In the genomic region with DNA sequence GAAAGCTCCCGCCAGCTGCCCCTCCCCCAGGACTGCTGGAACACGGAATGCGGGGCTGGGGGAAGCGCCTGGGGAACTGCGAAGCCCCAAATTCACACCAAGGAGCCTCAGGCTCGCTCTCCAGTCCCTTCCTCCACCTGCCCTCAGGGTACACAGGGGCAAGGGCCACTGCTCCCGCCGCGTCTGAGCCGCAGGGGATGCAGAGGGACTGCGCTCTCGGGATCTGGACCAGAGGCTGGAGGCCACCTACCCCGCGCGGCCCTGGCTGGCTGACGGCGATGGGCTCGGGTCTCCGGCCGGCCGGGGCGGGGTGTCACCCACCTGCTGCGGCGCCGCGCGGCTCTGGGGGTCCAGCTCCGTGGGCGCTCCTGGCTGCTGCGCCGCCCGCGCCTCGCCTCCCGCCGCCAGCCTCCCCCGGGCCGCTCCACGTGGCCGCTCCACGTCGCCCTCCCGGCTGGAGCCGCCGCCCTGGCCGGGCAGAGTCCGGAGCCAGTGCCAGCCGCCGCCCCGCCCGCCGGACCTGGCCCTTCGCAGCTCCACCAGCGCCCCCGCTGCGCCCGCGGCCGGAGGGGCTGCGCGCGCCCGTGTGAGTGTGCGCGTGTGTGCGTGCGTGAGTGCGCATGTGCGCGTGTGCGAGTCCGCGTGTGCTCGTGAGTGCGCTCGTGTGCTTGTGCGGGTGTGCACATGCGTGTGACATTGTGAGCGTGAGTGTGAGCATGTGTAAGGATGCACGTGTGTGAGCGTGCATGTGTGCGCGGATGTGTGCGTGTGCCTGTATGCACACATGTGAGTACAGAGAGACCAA, we compare ENCODE assay signal across 8 cellular contexts. TPM values are rescaled to one million over a fixed set of nuclear protein-coding genes. Genes with fewer than 3 reads are reported as not detected.
DNase-seq lines count a peak whose midpoint lies in the region; ATAC-seq and TF ChIP-seq lines count a peak whose summit lies in the region.

A gene with protein sequence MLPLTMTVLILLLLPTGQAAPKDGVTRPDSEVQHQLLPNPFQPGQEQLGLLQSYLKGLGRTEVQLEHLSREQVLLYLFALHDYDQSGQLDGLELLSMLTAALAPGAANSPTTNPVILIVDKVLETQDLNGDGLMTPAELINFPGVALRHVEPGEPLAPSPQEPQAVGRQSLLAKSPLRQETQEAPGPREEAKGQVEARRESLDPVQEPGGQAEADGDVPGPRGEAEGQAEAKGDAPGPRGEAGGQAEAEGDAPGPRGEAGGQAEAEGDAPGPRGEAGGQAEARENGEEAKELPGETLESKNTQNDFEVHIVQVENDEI (minus strand): TSS at position 604 of the 805 bp plus-strand sequence. CDS start 14,762 bp downstream, outside the sequence.

- peak within 1 kb of the TSS; percentile 29 to 43 for H3K4me3 ChIP-seq in foreskin fibroblast (ENCODE audit: low read depth in 1 of 2, low read length in 2 of 2)

- H3K9me3 Mint-ChIP-seq in activated B cell treated with CpG ODN at 0.5 μM for 24 hours, result no peaks in the 10 kb centered on the region
- no peaks in the 10 kb centered on the region for H3K9me3 Mint-ChIP-seq in progenitor cell of endocrine pancreas (ENCODE audit: low read depth)

- H3K36me3 Mint-ChIP-seq in activated B cell treated with CpG ODN at 0.5 μM for 24 hours (ENCODE audit: low read depth) (no peaks in the 10 kb centered on the region), progenitor cell of endocrine pancreas (ENCODE audit: insufficient read depth) (no peaks in the 10 kb centered on the region)

- H3K4me3 Mint-ChIP-seq in activated B cell treated with CpG ODN at 0.5 μM for 24 hours (peak within 1 kb of the TSS; percentile 69), progenitor cell of endocrine pancreas (ENCODE audit: low read depth) (peak within 1 kb of the TSS; percentile 74)

- TF ChIP-seq CTCF in activated B cell treated with CpG ODN at 0.5 μM for 24 hours (IDR thresholded peaks at IDR 0.05) (no peak), foreskin fibroblast (IDR thresholded peaks at IDR 0.05; ENCODE audit: low read depth, low read length) (no peak), progenitor cell of endocrine pancreas (IDR thresholded peaks at IDR 0.05; ENCODE audit: unreplicated experiment) (no peak)

- POLR2A ChIA-PET in activated B cell treated with CpG ODN at 0.5 μM for 24 hours (lab: Charles Lee), result no interaction called here

- intact Hi-C loops in activated B cell treated with CpG ODN at 0.5 μM for 24 hours (cut with micrococcal nuclease), result loop anchor here (2.0 kb wide), 1 partner anchor 16 kb away; a partner anchor contains a TSS

- peak; percentile 46 for DNase-seq in stimulated activated CD4-positive, alpha-beta T cell treated with anti-CD3 and anti-CD28 coated beads, Interleukin-15, amount 100 ng/mL, for 24 hours
- DNase-seq in stimulated activated CD4-positive, alpha-beta T cell treated with anti-CD3 and anti-CD28 coated beads, Interleukin-2, amount 100 ng/mL, for 48 hours, result no peak
- DNase-seq in activated B cell treated with CpG ODN at 0.5 μM for 24 hours (no peak), foreskin fibroblast (peak in 1 of 2 donors; percentile 38), progenitor cell of endocrine pancreas (ENCODE audit: low spot score, unreplicated experiment) (no peak), HPDE6-E6E7 (ENCODE audit: extremely low spot score) (no peak)

- H3K27ac Mint-ChIP-seq in activated B cell treated with CpG ODN at 0.5 μM for 24 hours (no peak within 1 kb of the TSS), progenitor cell of endocrine pancreas (no peak within 1 kb of the TSS)

- H3K27me3 Mint-ChIP-seq in activated B cell treated with CpG ODN at 0.5 μM for 24 hours (peaks cover 33% of the 10 kb centered on the region), progenitor cell of endocrine pancreas (peaks cover 74% of the 10 kb centered on the region)

- CTCF ChIA-PET in activated B cell treated with CpG ODN at 0.5 μM for 24 hours (lab: Charles Lee), result no interaction called here

- H3K4me1 Mint-ChIP-seq in activated B cell treated with CpG ODN at 0.5 μM for 24 hours (peaks cover 17% of the 10 kb centered on the region), progenitor cell of endocrine pancreas (ENCODE audit: low read depth) (peaks cover 8% of the 10 kb centered on the region)

- ATAC-seq in activated B cell treated with CpG ODN at 0.5 μM for 24 hours (ENCODE audit: low read depth) (no peak), HG02981 (IDR thresholded peaks at IDR 0.05; ENCODE audit: unreplicated experiment) (no peak), GM18873 (IDR thresholded peaks at IDR 0.05; ENCODE audit: low FRiP score, unreplicated experiment) (no peak)

RNA-seq across cellular contexts. Expression of the gene that starts here (rescaled TPM):
- total RNA-seq in activated B cell treated with CpG ODN at 0.5 μM for 24 hours (0.17 and 0.31 TPM in 2 replicates), progenitor cell of endocrine pancreas (0.31 and 0.87 TPM in 2 replicates)
